ENCODE assay signal across 25 cellular contexts in the genomic region with DNA sequence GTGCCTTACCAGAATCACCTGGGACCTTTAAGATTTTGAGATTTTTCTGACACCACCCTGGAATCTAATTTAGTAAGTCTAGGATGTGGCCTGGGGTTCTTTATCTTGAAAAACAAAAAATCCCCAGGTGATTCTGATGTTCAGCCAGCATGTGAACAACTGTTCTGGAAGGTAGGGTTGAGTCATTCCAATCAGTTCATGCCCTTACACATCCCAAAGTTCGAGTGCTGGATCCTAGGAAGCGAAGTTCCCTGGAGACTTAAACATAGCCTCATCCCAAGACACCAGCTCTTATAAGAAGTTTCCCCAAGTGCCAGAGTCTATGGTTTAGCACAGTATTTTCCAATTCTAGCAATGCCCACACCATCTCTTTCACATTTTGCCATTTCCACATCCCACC. TPM values are rescaled to one million over a fixed set of nuclear protein-coding genes. Genes with fewer than 3 reads are reported as not detected.
"Had no signal": no experiment of that assay in that cellular context is flagged by ENCODE, and none has a peak within 500 bp of the region (broad histone marks: within the 10 kb centered on the region; RNA-seq: fewer than 3 reads in every experiment).

No MANE protein-coding gene starts in this region.

- H3K27me3 ChIP-seq: esophagus squamous epithelium, tibial artery, vagina had no signal

- H3K4me1 ChIP-seq: parathyroid adenoma, psoas muscle, spleen, tibial artery, upper lobe of right lung, vagina had no signal

- H2AFZ ChIP-seq: parathyroid adenoma had no signal

- H3K9me3 ChIP-seq: esophagus squamous epithelium, psoas muscle, tibial artery, upper lobe of right lung, vagina had no signal

- ATAC-seq: left cardiac atrium; left ventricle myocardium superior; naive thymus-derived CD4-positive, alpha-beta T cell; psoas muscle; sciatic nerve; stimulated activated memory B cell treated with anti-CD40 and anti-IgM and Interleukin-4, amounts not matched to agents 10 μg/mL and 1 μg/mL and 100 μg/mL, for 72 hours; upper lobe of right lung had no signal

- H3K9ac ChIP-seq: parathyroid adenoma had no signal

- H3K36me3 ChIP-seq: esophagus squamous epithelium, spleen, tibial artery, upper lobe of right lung, vagina had no signal

- H3K27ac ChIP-seq: coronary artery, esophagus squamous epithelium, parathyroid adenoma, psoas muscle, spleen, tibial artery, upper lobe of right lung, vagina had no signal

- H3K4me3 ChIP-seq: coronary artery, esophagus squamous epithelium, lung, psoas muscle, spleen, tibial artery, upper lobe of right lung, vagina had no signal

- DNase-seq: effector CD4-positive, alpha-beta T cell; endodermal cell; esophagus squamous epithelium; foreskin fibroblast; immature natural killer cell; kidney; left cardiac atrium; left ventricle myocardium superior; naive thymus-derived CD4-positive, alpha-beta T cell; nephron progenitor cell; psoas muscle; retina; spleen; stimulated activated CD4-positive, alpha-beta T cell treated with anti-CD3 and anti-CD28 coated beads, Interleukin-15, amount 100 ng/mL, for 24 hours; stimulated activated CD4-positive, alpha-beta T cell treated with anti-CD3 and anti-CD28 coated beads, Interleukin-1b, Interleukin-23, amount 100 ng/mL, for 48 hours; stimulated activated CD4-positive, alpha-beta T cell treated with anti-CD3 and anti-CD28 coated beads, Interleukin-4, amount 100 ng/mL, for 24 hours; tibial artery; upper lobe of right lung had no signal

- H3K79me2 ChIP-seq: parathyroid adenoma had no signal

RNA-seq across cellular contexts. Expression of a gene that starts 6.3 kb away (rescaled TPM):
- total RNA-seq: endothelial cell of umbilical vein had no signal
- polyA plus RNA-seq: endothelial cell of umbilical vein, immature natural killer cell had no signal
